Comparison of ENCODE assay signal across 8 cellular contexts in the genomic region with DNA sequence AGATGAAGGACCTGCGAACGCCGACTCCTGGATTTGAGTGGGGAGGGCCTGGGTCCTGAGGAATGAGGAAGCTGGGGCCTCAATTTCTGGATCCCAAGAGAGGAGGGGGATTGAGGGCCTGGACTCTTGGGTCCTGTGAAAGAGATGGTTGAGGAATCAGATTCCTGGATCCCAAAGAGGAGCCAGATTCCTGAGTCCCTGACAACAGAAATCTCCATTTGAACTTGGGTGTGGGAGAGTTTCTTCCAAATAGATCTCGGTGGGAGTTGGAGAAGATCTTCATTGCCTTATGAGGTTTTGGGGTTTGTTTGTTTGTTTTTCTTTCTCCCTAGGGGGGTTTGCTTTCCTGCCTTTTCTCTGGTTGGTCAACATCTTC. TPM values are rescaled to one million over a fixed set of nuclear protein-coding genes. Genes with fewer than 3 reads are reported as not detected.
A peak's percentile ranks its signal among the peaks of the same experiment; 100 is the strongest.
DNase-seq lines count a peak whose midpoint lies in the region; ATAC-seq and TF ChIP-seq lines count a peak whose summit lies in the region.

No MANE protein-coding gene starts in this region.

- intact Hi-C loops in Right ventricle myocardium inferior (cut with DNase I): loop anchor here (5.0 to 10.0 kb wide), 2 partner anchors 99 to 369 kb away; a partner anchor contains a TSS

- H3K4me3 ChIP-seq in right atrium auricular region (peak overlapping the region; percentile 78 to 94), mucosa of stomach (ENCODE audit: low read length) (peak overlapping the region; percentile 85)

- H3K36me3 ChIP-seq in right atrium auricular region (no peaks in the 10 kb centered on the region), mucosa of stomach (ENCODE audit: control insufficient read depth, insufficient read depth, low read length) (no peaks in the 10 kb centered on the region)

- H3K27ac Mint-ChIP-seq in central memory CD8-positive, alpha-beta T cell (ENCODE audit: low read depth): peak overlapping the region; percentile 95

- no peaks in the 10 kb centered on the region for H3K27me3 Mint-ChIP-seq in central memory CD8-positive, alpha-beta T cell

- no peak for TF ChIP-seq CTCF in right atrium auricular region (IDR thresholded peaks at IDR 0.05)

- ATAC-seq in Right ventricle myocardium inferior (no peak), HG03521 (IDR thresholded peaks at IDR 0.05; ENCODE audit: unreplicated experiment) (no peak), GM18870 (IDR thresholded peaks at IDR 0.05; ENCODE audit: unreplicated experiment) (no peak)
- no peak for ATAC-seq in central memory CD8-positive, alpha-beta T cell (replicated peaks; ENCODE audit: extremely low read depth, poor library complexity, severe bottlenecking)

- peak overlapping the region; percentile 96 for H3K9ac ChIP-seq in mucosa of stomach (ENCODE audit: low read length)

- peak overlapping the region; percentile 97 for H3K4me3 Mint-ChIP-seq in central memory CD8-positive, alpha-beta T cell

- peaks cover 0 to 46% of the 10 kb centered on the region in 2 donors for H3K4me1 ChIP-seq in right atrium auricular region
- H3K4me1 ChIP-seq in mucosa of stomach (ENCODE audit: control insufficient read depth, insufficient read depth, low read length): peaks cover 31% of the 10 kb centered on the region

- peaks cover 21% of the 10 kb centered on the region for H3K36me3 Mint-ChIP-seq in central memory CD8-positive, alpha-beta T cell (ENCODE audit: insufficient read depth)

- H3K9me3 ChIP-seq in right atrium auricular region (no peaks in the 10 kb centered on the region), mucosa of stomach (ENCODE audit: control insufficient read depth, low read length) (no peaks in the 10 kb centered on the region)

- H3K9me3 Mint-ChIP-seq in central memory CD8-positive, alpha-beta T cell: no peaks in the 10 kb centered on the region

- H3K27me3 ChIP-seq in right atrium auricular region: no peaks in the 10 kb centered on the region
- H3K27me3 ChIP-seq in mucosa of stomach (ENCODE audit: control insufficient read depth, insufficient read depth, low read length): no peaks in the 10 kb centered on the region

- H3K4me1 Mint-ChIP-seq in central memory CD8-positive, alpha-beta T cell: peaks cover 53% of the 10 kb centered on the region

- DNase-seq in right atrium auricular region (ENCODE audit: low spot score) (no peak), Right ventricle myocardium inferior (ENCODE audit: missing footprints) (no peak), DMS53 (lab: John Stamatoyannopoulos, UW) (no peak), NCI-H69 (lab: John Stamatoyannopoulos, UW) (no peak)
- DNase-seq in central memory CD8-positive, alpha-beta T cell (ENCODE audit: low spot score in 2 of 2): no peak

- peak overlapping the region; percentile 100 for H3K27ac ChIP-seq in right atrium auricular region

RNA-seq across cellular contexts. Expression of a gene that starts 0.6 kb away (rescaled TPM):
- total RNA-seq in right atrium auricular region (10 to 100 TPM; 26.1 to 35.0 TPM), Right ventricle myocardium inferior (44.7 TPM)

RNA-seq across cellular contexts. Expression of a gene that starts 0.9 kb away (rescaled TPM):
- total RNA-seq in right atrium auricular region: 10 to 100 TPM; 19.9 to 33.1 TPM
- 19.5 TPM for total RNA-seq in Right ventricle myocardium inferior

RNA-seq across cellular contexts. Expression of a gene that starts 2.3 kb away (rescaled TPM):
- total RNA-seq in right atrium auricular region (10 to 100 TPM in 1 of 2 donors, 1 to 10 TPM in 1; 8.9 to 13.6 TPM), Right ventricle myocardium inferior (8.2 TPM)

RNA-seq across cellular contexts. Expression of a gene that starts 3.8 kb away (rescaled TPM):
- 1 to 10 TPM; 1.8 to 6.4 TPM for total RNA-seq in right atrium auricular region
- total RNA-seq in Right ventricle myocardium inferior: 5.1 TPM

RNA-seq across cellular contexts. Expression of a gene that starts 10.8 kb away (rescaled TPM):
- 100 to 1,000 TPM in 1 of 2 donors, 10 to 100 TPM in 1; 98.4 to 104 TPM for total RNA-seq in right atrium auricular region
- total RNA-seq in Right ventricle myocardium inferior: 662 TPM
